In genomic region chr20:58819921-58820320, GRCh38 we compare ENCODE assay signal across 34 cellular contexts.
"Had no signal": no experiment of that assay in that cellular context is flagged by ENCODE, and none has a peak within 500 bp of the region (broad histone marks: within the 10 kb centered on the region; RNA-seq: fewer than 3 reads in every experiment).

No MANE protein-coding gene starts in this region.

- H3K9me3 Mint-ChIP-seq: activated B cell treated with CpG ODN at 0.5 μM for 24 hours; activated CD4-positive, alpha-beta T cell treated with anti-CD3 and anti-CD28 coated beads, Interleukin-2, amount 10 ng/mL, durations not matched to agents 24 days and 14 days; activated T-cell treated with anti-CD3 and anti-CD28 coated beads, Interleukin-2, amount 50 U/mL, for 4 hours; activated T-helper 17 cell treated with anti-CD3 and anti-CD28 coated beads, Interleukin-2, amount 50 U/mL, for 72 hours had no signal

- DNase-seq: activated B cell treated with CpG ODN at 0.5 μM for 24 hours; activated CD4-positive, alpha-beta memory T cell treated with anti-CD3 and anti-CD28 coated beads for 36 hours; activated CD4-positive, alpha-beta T cell treated with anti-CD3 and anti-CD28 coated beads for 4 hours; activated CD4-positive, alpha-beta T cell treated with anti-CD3 and anti-CD28 coated beads, Interleukin-2, amount 10 ng/mL, durations not matched to agents 24 days and 14 days; activated CD4-positive, alpha-beta T cell treated with anti-CD3 and anti-CD28 coated beads, Interleukin-2, amount 50 U/mL, for 1 hour; activated CD4-positive, alpha-beta T cell treated with anti-CD3 and anti-CD28 coated beads, Interleukin-2, amount 50 U/mL, for 4 hours; activated CD4-positive, CD25-positive, alpha-beta regulatory T cell treated with anti-CD3 and anti-CD28 coated beads, Interleukin-2, amount 50 U/mL, for 72 hours; activated CD8-positive, alpha-beta memory T cell treated with anti-CD3 and anti-CD28 coated beads, Interleukin-2, amount 50 U/mL, for 4 hours; activated CD8-positive, alpha-beta T cell treated with anti-CD3 and anti-CD28 coated beads for 36 hours; activated effector memory CD4-positive, alpha-beta T cell treated with anti-CD3 and anti-CD28 coated beads, Interleukin-2, amount 50 U/mL, for 16 hours; activated gamma-delta T cell treated with Interleukin-2 at 50 U/mL for 16 hours; activated naive CD4-positive, alpha-beta T cell; activated naive CD4-positive, alpha-beta T cell treated with anti-CD3 and anti-CD28 coated beads for 36 hours; activated naive CD4-positive, alpha-beta T cell treated with anti-CD3 and anti-CD28 coated beads, Interleukin-2, amount 50 U/mL, for 16 hours; activated naive CD8-positive, alpha-beta T cell treated with anti-CD3 and anti-CD28 coated beads for 36 hours; activated T-cell treated with anti-CD3 and anti-CD28 coated beads for 4 hours; activated T-cell treated with anti-CD3 and anti-CD28 coated beads, Interleukin-2, amount 50 U/mL, for 1 hour; activated T-cell treated with anti-CD3 and anti-CD28 coated beads, Interleukin-2, amount 50 U/mL, for 4 hours; activated T-cell treated with anti-CD3 and anti-CD28 coated beads, Interleukin-2, amount 50 U/mL, for 72 hours; adrenal gland; amniotic stem cell; body of pancreas; brain microvascular endothelial cell; central memory CD4-positive, alpha-beta T cell; T-helper 1 cell; T-helper 2 cell; T-helper 9 cell had no signal

- H3K27ac Mint-ChIP-seq: activated B cell treated with CpG ODN at 0.5 μM for 24 hours; activated CD4-positive, alpha-beta memory T cell treated with anti-CD3 and anti-CD28 coated beads for 36 hours; activated CD4-positive, alpha-beta T cell treated with anti-CD3 and anti-CD28 coated beads, Interleukin-2, amount 10 ng/mL, durations not matched to agents 24 days and 14 days; activated CD8-positive, alpha-beta T cell treated with anti-CD3 and anti-CD28 coated beads for 36 hours; activated naive CD4-positive, alpha-beta T cell treated with anti-CD3 and anti-CD28 coated beads for 36 hours; activated naive CD8-positive, alpha-beta T cell treated with anti-CD3 and anti-CD28 coated beads for 36 hours; activated T-cell treated with anti-CD3 and anti-CD28 coated beads, Interleukin-2, amount 50 U/mL, for 72 hours; activated T-helper 1 cell treated with anti-CD3 and anti-CD28 coated beads, Interleukin-12 subunit alpha, Interleukin-12 subunit beta, Interleukin-2, Interleukin-4 antibody, amounts not matched to agents 30 ng/mL and 10 ng/mL and 1 ng/mL, durations not matched to agents 14 hours and 24 hours and 36 hours; T-helper 1 cell treated with Interleukin-12 subunit alpha and Interleukin-12 subunit beta and Interleukin-4 antibody, amounts not matched to agents 30 μg/mL and 1 μg/mL, for 36 hours; T-helper 2 cell treated with Interferon-gamma antibody and Interleukin-4, amounts not matched to agents 5 μg/mL and 100 μg/mL, for 36 hours had no signal

- H3K4me1 ChIP-seq: adrenal gland, body of pancreas, breast epithelium had no signal

- H3K9me3 ChIP-seq: adrenal gland, body of pancreas, breast epithelium had no signal

- H3K36me3 ChIP-seq: adrenal gland, brain microvascular endothelial cell, breast epithelium had no signal

- H3K4me3 ChIP-seq: adrenal gland, body of pancreas, breast epithelium had no signal

- H3K4me1 Mint-ChIP-seq: activated B cell treated with CpG ODN at 0.5 μM for 24 hours had no signal

- H3K27ac ChIP-seq: adrenal gland, body of pancreas, brain microvascular endothelial cell, breast epithelium, VCaP had no signal

- H3K27me3 ChIP-seq: adrenal gland, body of pancreas, brain microvascular endothelial cell, breast epithelium had no signal

- H3K4me3 Mint-ChIP-seq: activated B cell treated with CpG ODN at 0.5 μM for 24 hours; activated CD4-positive, alpha-beta memory T cell treated with anti-CD3 and anti-CD28 coated beads for 36 hours; activated CD4-positive, alpha-beta T cell treated with anti-CD3 and anti-CD28 coated beads, Interleukin-2, amount 10 ng/mL, durations not matched to agents 24 days and 14 days; activated CD8-positive, alpha-beta T cell treated with anti-CD3 and anti-CD28 coated beads for 36 hours; activated naive CD4-positive, alpha-beta T cell treated with anti-CD3 and anti-CD28 coated beads for 36 hours; activated naive CD8-positive, alpha-beta T cell treated with anti-CD3 and anti-CD28 coated beads for 36 hours; activated T-cell treated with anti-CD3 and anti-CD28 coated beads, Interleukin-2, amount 50 U/mL, for 4 hours; activated T-cell treated with anti-CD3 and anti-CD28 coated beads, Interleukin-2, amount 50 U/mL, for 72 hours; activated T-helper 1 cell treated with anti-CD3 and anti-CD28 coated beads, Interleukin-12 subunit alpha, Interleukin-12 subunit beta, Interleukin-2, Interleukin-4 antibody, amounts not matched to agents 30 ng/mL and 10 ng/mL and 1 ng/mL, durations not matched to agents 14 hours and 24 hours and 36 hours; activated T-helper 17 cell treated with anti-CD3 and anti-CD28 coated beads, Interleukin-2, amount 50 U/mL, for 72 hours; T-helper 1 cell treated with Interleukin-12 subunit alpha and Interleukin-12 subunit beta and Interleukin-4 antibody, amounts not matched to agents 30 μg/mL and 1 μg/mL, for 36 hours; T-helper 2 cell treated with Interferon-gamma antibody and Interleukin-4, amounts not matched to agents 5 μg/mL and 100 μg/mL, for 36 hours had no signal

- ATAC-seq: activated CD8-positive, alpha-beta T cell treated with anti-CD3 and anti-CD28 coated beads for 36 hours; activated naive CD4-positive, alpha-beta T cell treated with anti-CD3 and anti-CD28 coated beads, Interleukin-2, amount 50 U/mL, for 72 hours; activated T-cell treated with anti-CD3 and anti-CD28 coated beads, Interleukin-2, amount 50 U/mL, for 4 hours; activated T-cell treated with anti-CD3 and anti-CD28 coated beads, Interleukin-2, amount 50 U/mL, for 72 hours; activated T-helper 17 cell treated with anti-CD3 and anti-CD28 coated beads, Interleukin-2, amount 50 U/mL, for 72 hours; body of pancreas had no signal
